In genomic region chr10:24930427-24930826, GRCh38 we compare ENCODE assay signal across 16 cellular contexts. TPM values are rescaled to one million over a fixed set of nuclear protein-coding genes. Genes with fewer than 3 reads are reported as not detected.
DNase-seq lines count a peak whose midpoint lies in the region; ATAC-seq, FAIRE-seq and TF ChIP-seq lines count a peak whose summit lies in the region.
"Had no signal": no experiment of that assay in that cellular context is flagged by ENCODE, and none has a peak within 500 bp of the region (broad histone marks: within the 10 kb centered on the region; RNA-seq: fewer than 3 reads in every experiment).

No MANE protein-coding gene starts in this region.

- POLR2A ChIA-PET in GM12878 (lab: Charles Lee) = interaction anchor here (0.6 to 9.1 kb wide), 25 partner anchors 9 to 283 kb away, joined by 3 to 103 read pairs (median 6); partner anchors contain the start of genes ARHGAP21, ENKUR, PRTFDC1 and THNSL1
- POLR2A ChIA-PET in activated CD4-positive, alpha-beta memory T cell treated with anti-CD3 and anti-CD28 coated beads for 36 hours (lab: Charles Lee) = interaction anchor here (0.9 kb wide), 1 partner anchor 49 kb away, joined by 3 read pairs; no protein-coding TSS in a partner anchor

- no peak for FAIRE-seq in GM12878 (lab: Jason Lieb, UNC)

- TF ChIP-seq POLR2A in GM12878 (IDR thresholded peaks at IDR 0.05; ENCODE audit: low read depth, low read length) = no peak

- no peak overlapping the region for H2AFZ ChIP-seq in GM12878 (ENCODE audit: control insufficient read depth, low read depth, low read length)

- DNase-seq in GM12878 (ENCODE audit: low read depth, low spot score) (peak; percentile 78), heart right ventricle (no peak)
- DNase-seq in activated T-cell treated with anti-CD3 and anti-CD28 coated beads, Interleukin-2, amount 50 U/mL, for 1 hour = no peak
- DNase-seq in activated CD4-positive, alpha-beta memory T cell treated with anti-CD3 and anti-CD28 coated beads for 36 hours = no peak
- no peak for DNase-seq in NK-92 treated with Interleukin-12 subunit alpha and Interleukin-12 subunit beta, amount 100 ng/mL, for 24 hours (lab: John Stamatoyannopoulos, UW)
- DNase-seq: endodermal cell, head of caudate nucleus, lower lobe of right lung, NCI-H524, nucleus accumbens, Right ventricle myocardium superior, WERI-Rb-1 had no signal

- 0% methylated on average over 2 of the region's 2 CpGs for WGBS in GM12878 (ENCODE audit: insufficient coverage, insufficient replicate concordance, low lambda C conversion rate, missing lambda C conversion rate)
- WGBS in heart right ventricle, 2 donors = 59 to 70% methylated on average over 2 of the region's 2 CpGs

- SMC1A ChIA-PET in GM12878 (lab: Charles Lee; ENCODE audit: uncharacterized antibody, unreplicated experiment) = interaction anchor here (0.9 to 11.7 kb wide), 34 partner anchors 9 to 313 kb away, joined by 3 to 338 read pairs (median 10); partner anchors contain the start of genes ARHGAP21, ENKUR, PRTFDC1 and THNSL1

- H3K4me3 ChIP-seq in GM12878 (no peak overlapping the region), heart right ventricle (no peak overlapping the region)
- H3K4me3 ChIP-seq: lower lobe of right lung had no signal

- no peak overlapping the region for H3K27ac Mint-ChIP-seq in activated CD4-positive, alpha-beta memory T cell treated with anti-CD3 and anti-CD28 coated beads for 36 hours
- H3K27ac Mint-ChIP-seq: activated T-helper 1 cell treated with anti-CD3 and anti-CD28 coated beads, Interleukin-12 subunit alpha, Interleukin-12 subunit beta, Interleukin-2, Interleukin-4 antibody, amounts not matched to agents 30 ng/mL and 10 ng/mL and 1 ng/mL, durations not matched to agents 14 hours and 24 hours and 36 hours; endodermal cell had no signal

- no peak overlapping the region for H3K4me3 Mint-ChIP-seq in activated CD4-positive, alpha-beta memory T cell treated with anti-CD3 and anti-CD28 coated beads for 36 hours
- H3K4me3 Mint-ChIP-seq: activated T-helper 1 cell treated with anti-CD3 and anti-CD28 coated beads, Interleukin-12 subunit alpha, Interleukin-12 subunit beta, Interleukin-2, Interleukin-4 antibody, amounts not matched to agents 30 ng/mL and 10 ng/mL and 1 ng/mL, durations not matched to agents 14 hours and 24 hours and 36 hours; endodermal cell had no signal

- H3K36me3 ChIP-seq in GM12878 (ENCODE audit: control insufficient read depth in 2 of 2, insufficient read depth in 2 of 2, low read length in 1 of 2) = no peaks in the 10 kb centered on the region; a peak in 1 of 4 replicates
- H3K36me3 ChIP-seq in heart right ventricle = peaks cover 0 to 4% (median 0%) of the 10 kb centered on the region in 9 donors
- H3K36me3 ChIP-seq: lower lobe of right lung, WERI-Rb-1 had no signal

- no peaks in the 10 kb centered on the region for H3K36me3 Mint-ChIP-seq in activated CD4-positive, alpha-beta memory T cell treated with anti-CD3 and anti-CD28 coated beads for 36 hours

- in situ Hi-C loops in GM12878 (cut with MboI) = no loop called here

- H3K4me1 ChIP-seq in GM12878 (ENCODE audit: control insufficient read depth, insufficient read depth, low read length) (peaks cover 6% of the 10 kb centered on the region), heart right ventricle (peaks cover 0 to 22% (median 0%) of the 10 kb centered on the region in 9 donors)
- H3K4me1 ChIP-seq: lower lobe of right lung had no signal

- no peak overlapping the region for H3K4me2 ChIP-seq in GM12878 (ENCODE audit: control insufficient read depth, insufficient read depth)

- ATAC-seq in GM18502 (IDR thresholded peaks at IDR 0.05; ENCODE audit: poor library complexity, unreplicated experiment) (peak; percentile 86), GM21381 (IDR thresholded peaks at IDR 0.05; ENCODE audit: unreplicated experiment) (peak; percentile 70), HG03103 (IDR thresholded peaks at IDR 0.05; ENCODE audit: low read depth, unreplicated experiment) (peak; percentile 80), GM12878 (peak; percentile 88), heart right ventricle (no peak)
- ATAC-seq: lower lobe of right lung had no signal

- TF ChIP-seq CTCF in GM12878 (IDR thresholded peaks at IDR 0.05 in 2 of 3, conservative IDR thresholded peaks at IDR 0.05 in 1 of 3; ENCODE audit: control insufficient read depth in 2 of 3, extremely low read depth in 1 of 3, insufficient read depth in 1 of 3, low read depth in 3 of 3, low read length in 3 of 3) = no peak; a peak in 1 of 6 replicates
- no peak for TF ChIP-seq CTCF in heart right ventricle (IDR thresholded peaks at IDR 0.05)

- TF ChIP-seq RAD21 in GM12878 (IDR thresholded peaks at IDR 0.05; ENCODE audit: insufficient read depth, low read depth, low read length) = no peak; the same call in 1 of the 2 replicates

- intact Hi-C loops in GM12878 (cut with micrococcal nuclease; ENCODE audit: unreplicated experiment) = loop anchor here (1.0 kb wide), 1 partner anchor 21 kb away; no protein-coding TSS in a partner anchor
- intact Hi-C loops in heart right ventricle (cut with DNase I) = no loop called here
- intact Hi-C loops in activated CD4-positive, alpha-beta memory T cell treated with anti-CD3 and anti-CD28 coated beads for 36 hours (cut with micrococcal nuclease) = no loop called here

- H3K9ac ChIP-seq in GM12878 (ENCODE audit: control insufficient read depth, insufficient read depth, low read length) = no peak overlapping the region

- peaks cover 4% of the 10 kb centered on the region for H3K4me1 Mint-ChIP-seq in activated CD4-positive, alpha-beta memory T cell treated with anti-CD3 and anti-CD28 coated beads for 36 hours (ENCODE audit: low read depth)

- no peaks in the 10 kb centered on the region for H3K9me3 Mint-ChIP-seq in activated CD4-positive, alpha-beta memory T cell treated with anti-CD3 and anti-CD28 coated beads for 36 hours

- RAD21 ChIA-PET in GM12878 (lab: Charles Lee; ENCODE audit: unreplicated experiment) = interaction anchor here (0.9 to 11.4 kb wide), 28 partner anchors 10 to 314 kb away, joined by 3 to 274 read pairs (median 12); partner anchors contain the start of genes ARHGAP21, ENKUR, PRTFDC1 and THNSL1

- H4K20me1 ChIP-seq in GM12878 (ENCODE audit: control insufficient read depth, insufficient read depth) = no peaks in the 10 kb centered on the region

- H3K27me3 ChIP-seq in GM12878 (replicated peaks in 1 of 2; ENCODE audit: control insufficient read depth in 2 of 2, insufficient read depth in 2 of 2, low read length in 1 of 2) (no peaks in the 10 kb centered on the region), heart right ventricle (no peaks in the 10 kb centered on the region)

- BruUV-seq in GM12878 (replicated peaks; lab: Mats Ljungman, UMichigan) = no TSS peak

- no peaks in the 10 kb centered on the region for H3K79me2 ChIP-seq in GM12878 (ENCODE audit: control insufficient read depth, insufficient read depth, low read length)

- H3K9me3 ChIP-seq in GM12878 (replicated peaks; ENCODE audit: control insufficient read depth, insufficient read depth, low read length) (no peaks in the 10 kb centered on the region; the same call in 2 of the 3 replicates), heart right ventricle (no peaks in the 10 kb centered on the region)
- H3K9me3 ChIP-seq: lower lobe of right lung had no signal

- no peak overlapping the region for H3K27ac ChIP-seq in GM12878 (ENCODE audit: control insufficient read depth, insufficient read depth)
- H3K27ac ChIP-seq in heart right ventricle = no peak overlapping the region
- H3K27ac ChIP-seq: lower lobe of right lung, WERI-Rb-1 had no signal

- peak; percentile 33 to 69; a peak in 2 of 4 replicates for TF ChIP-seq EP300 in GM12878 (IDR thresholded peaks at IDR 0.05; ENCODE audit: borderline replicate concordance in 1 of 2, control insufficient read depth in 1 of 2, low read depth in 2 of 2, low read length in 2 of 2)

- H3K27me3 Mint-ChIP-seq in activated CD4-positive, alpha-beta memory T cell treated with anti-CD3 and anti-CD28 coated beads for 36 hours = no peaks in the 10 kb centered on the region

- CTCF ChIA-PET in GM12878 (lab: Yijun Ruan, JAX) = interaction anchor here (0.8 to 6.0 kb wide), 25 partner anchors 9 to 313 kb away, joined by 3 to 56 read pairs (median 6); partner anchors contain the start of gene PRTFDC1
- CTCF ChIA-PET in activated CD4-positive, alpha-beta memory T cell treated with anti-CD3 and anti-CD28 coated beads for 36 hours (lab: Charles Lee) = interaction anchor here (0.7 kb wide), 1 partner anchor 50 kb away, joined by 3 read pairs; no protein-coding TSS in a partner anchor

TF ChIP-seq in GM12878, 131 proteins besides CTCF, POLR2A, EP300 and RAD21 (continues in another document):
- peak in 1 of 2 experiments; percentile 79; a peak in 2 of 4 replicates for TF ChIP-seq IKZF2 (IDR thresholded peaks at IDR 0.05)
- 0 out of 2 replicates have a peak, but pooled peaks have one; percentile 42 for TF ChIP-seq ZNF24 (IDR thresholded peaks at IDR 0.05)
- peak; percentile 80; the same call in 1 of the 2 replicates for TF ChIP-seq ESRRA (IDR thresholded peaks at IDR 0.05; ENCODE audit: low read length)
- no peak for TF ChIP-seq ZNF217 (IDR thresholded peaks at IDR 0.05)
- TF ChIP-seq MTA2 (IDR thresholded peaks at IDR 0.05; ENCODE audit: low read depth) = peak; percentile 82

RNA-seq across cellular contexts. Expression of gene PRTFDC1, which starts 22.0 kb away (rescaled TPM):
- 13.4 and 13.7 TPM in 2 replicates for total RNA-seq in GM12878 (2013; cell fraction: nucleolus; rRNA removed)
- 5.5 and 7.3 TPM in 2 replicates for total RNA-seq in GM12878 (2014; rRNA removed)
- total RNA-seq in GM12878 (2014; rRNA removed; fragmentation: Illumina TruSeq; extraction: Trizol) = 9.2 and 11.2 TPM in 2 replicates
- 6.7 and 7.4 TPM in 2 replicates for total RNA-seq in GM12878 (2021)
- polyA plus RNA-seq in GM12878 (2011; ENCODE audit: low read depth) = 2.4 TPM
- polyA plus RNA-seq in GM12878 (2011; rRNA removed) = 8.9 and 13.9 TPM in 2 replicates
- 5.3 TPM in 2 replicates for polyA plus RNA-seq in GM12878 (2011; cell fraction: cytosol; rRNA removed)
- polyA plus RNA-seq in GM12878 (2011; cell fraction: nucleus; rRNA removed) = 3.0 and 3.8 TPM in 2 replicates
- polyA plus RNA-seq in GM12878 (2012) = 1.4 and 1.9 TPM in 2 replicates
- 12.5 and 14.0 TPM in 2 replicates for polyA plus RNA-seq in GM12878 (2014; fragmentation: Illumina TruSeq; extraction: Trizol)
- polyA plus RNA-seq in GM12878 (2014; fragmentation: Nextera tagmentation; extraction: Ambion mirVana) = 10 to 100 TPM; 13.5 to 17.3 TPM
- polyA plus RNA-seq in GM12878 (2014; rRNA removed) = 8.0 and 10.1 TPM in 2 replicates
- polyA plus RNA-seq in GM12878 (2016; fragmentation: Nextera tagmentation; extraction: Ambion mirVana) = 10 to 100 TPM; 13.8 to 14.2 TPM
- 5.7 and 9.3 TPM in 2 replicates for polyA minus RNA-seq in GM12878 (2011; rRNA and poly(A)+ RNA removed)
- 3.4 TPM in 1 of 2 replicates, not detected in the other for polyA minus RNA-seq in GM12878 (2011; cell fraction: cytosol; rRNA and poly(A)+ RNA removed)
- 1.6 and 2.2 TPM in 2 replicates for polyA minus RNA-seq in GM12878 (2011; cell fraction: nucleus; rRNA and poly(A)+ RNA removed)
- 10 to 100 TPM in 1 of 10 donors, 1 to 10 TPM in 9; 2.5 to 11.4 (median 4.6) TPM for total RNA-seq in heart right ventricle
- polyA plus RNA-seq in heart right ventricle = 1 to 10 TPM; 4.8 to 5.6 TPM
- total RNA-seq in activated CD4-positive, alpha-beta memory T cell treated with anti-CD3 and anti-CD28 coated beads for 36 hours = under 1 TPM; 0.36 to 0.41 TPM

Comparison
In these comparisons a context has a peak if more than half of its experiments do, and no peak if none do; other contexts are left out.
1. ATAC-seq: peak in GM18502 (single experiment), GM21381 (single experiment), HG03103 (single experiment) and GM12878 (single experiment); none in heart right ventricle (0 of 8).